In genomic region chr17:64502021-64502420, GRCh38 we compare ENCODE assay signal across 12 cellular contexts. TPM values are rescaled to one million over a fixed set of nuclear protein-coding genes. Genes with fewer than 3 reads are reported as not detected.
DNase-seq lines count a peak whose midpoint lies in the region; ATAC-seq and TF ChIP-seq lines count a peak whose summit lies in the region.
"Had no signal": no experiment of that assay in that cellular context is flagged by ENCODE, and none has a peak within 500 bp of the region (broad histone marks: within the 10 kb centered on the region; RNA-seq: fewer than 3 reads in every experiment).

No MANE protein-coding gene starts in this region.

- no peak for TF ChIP-seq CTCF in H9 (conservative IDR thresholded peaks at IDR 0.05)

- H3K9me3 Mint-ChIP-seq in CD4-positive, CD25-positive, alpha-beta regulatory T cell, result peaks cover 0 to 5% (median 0%) of the 10 kb centered on the region in 7 donors
- H3K9me3 Mint-ChIP-seq in H9, result peaks cover 3 to 4% of the 10 kb centered on the region in 2 experiments; a peak in 3 of 5 replicates
- peaks cover 0 to 5% (median 0%) of the 10 kb centered on the region in 7 donors for H3K9me3 Mint-ChIP-seq in naive B cell

- peaks cover 67% of the 10 kb centered on the region for H3K36me3 ChIP-seq in CD4-positive, CD25-positive, alpha-beta regulatory T cell (ENCODE audit: control insufficient read depth, insufficient read depth, low read length)

- no peaks in the 10 kb centered on the region for H3K27me3 ChIP-seq in CD4-positive, CD25-positive, alpha-beta regulatory T cell (ENCODE audit: control insufficient read depth, insufficient read depth, low read length)
- H3K27me3 ChIP-seq in H9 (ENCODE audit: insufficient read depth, low read length), result no peaks in the 10 kb centered on the region

- H2BK5ac ChIP-seq in H9 (ENCODE audit: insufficient read length, low read length), result no peak overlapping the region

- no peak overlapping the region for H3K14ac ChIP-seq in H9 (ENCODE audit: insufficient read depth, low read length)

- H3K4me3 Mint-ChIP-seq in CD4-positive, CD25-positive, alpha-beta regulatory T cell, result peak overlapping the region; percentile 3 to 88 (median 73)
- H3K4me3 Mint-ChIP-seq in H9, result no peak overlapping the region
- peak overlapping the region in 3 of 8 donors; percentile 8 to 100 (median 9) for H3K4me3 Mint-ChIP-seq in naive B cell

- H3K79me1 ChIP-seq in H9 (ENCODE audit: insufficient read depth, low read depth, low read length, poor library complexity, severe bottlenecking), result peaks cover 4% of the 10 kb centered on the region

- no peak for ATAC-seq in CD4-positive, CD25-positive, alpha-beta regulatory T cell (ENCODE audit: low read depth in 2 of 2)
- ATAC-seq in naive B cell (ENCODE audit: low read depth in 2 of 2), result no peak

- H4K8ac ChIP-seq in H9 (replicated peaks; ENCODE audit: insufficient read length, low read depth, low read length), result no peak overlapping the region

- H3K4me2 ChIP-seq in H9 (ENCODE audit: insufficient read depth, insufficient read length, low read length), result no peak overlapping the region

- H3K36me3 Mint-ChIP-seq in CD4-positive, CD25-positive, alpha-beta regulatory T cell, result peaks cover 77% of the 10 kb centered on the region
- H3K36me3 Mint-ChIP-seq in H9 (ENCODE audit: insufficient read depth in 1 of 3, low read depth in 3 of 3) (peaks cover 64 to 84% (median 76%) of the 10 kb centered on the region in 3 experiments), naive B cell (peaks cover 53 to 55% of the 10 kb centered on the region in 2 donors)

- WGBS in H9 (ENCODE audit: extremely low coverage, insufficient read length, low lambda C conversion rate), result no CpG with 5 or more reads among the region's 3 CpGs

- peaks cover 45% of the 10 kb centered on the region for H3K4me1 ChIP-seq in CD4-positive, CD25-positive, alpha-beta regulatory T cell (ENCODE audit: control insufficient read depth, insufficient read depth, low read length, poor library complexity, severe bottlenecking)
- no peaks in the 10 kb centered on the region for H3K4me1 ChIP-seq in H9 (ENCODE audit: insufficient read depth, low read length)

- peak overlapping the region; percentile 100 for H3K4me3 ChIP-seq in CD4-positive, CD25-positive, alpha-beta regulatory T cell (ENCODE audit: low read depth, low read length)

- H2BK15ac ChIP-seq in H9 (ENCODE audit: low read depth, low read length), result no peak overlapping the region

- peak overlapping the region; percentile 53 for H3K27ac ChIP-seq in CD4-positive, CD25-positive, alpha-beta regulatory T cell (ENCODE audit: insufficient read depth, low read length, poor library complexity, severe bottlenecking)
- H3K27ac ChIP-seq in H9 (ENCODE audit: insufficient read length, low read depth, low read length), result no peak overlapping the region

- H2AK5ac ChIP-seq in H9 (ENCODE audit: insufficient read length, low read length), result no peak overlapping the region

- peaks cover 24% of the 10 kb centered on the region for H3K27me3 Mint-ChIP-seq in CD4-positive, CD25-positive, alpha-beta regulatory T cell
- H3K27me3 Mint-ChIP-seq in H9 (ENCODE audit: low read depth), result peaks cover 10% of the 10 kb centered on the region; the same call in 1 of the 2 replicates
- no peaks in the 10 kb centered on the region for H3K27me3 Mint-ChIP-seq in naive B cell

- no peak overlapping the region for H3K56ac ChIP-seq in H9 (ENCODE audit: insufficient read length, low read depth, low read length)

- no peak overlapping the region for H3K23ac ChIP-seq in H9 (ENCODE audit: insufficient read length, low read depth, low read length)

- H3T11ph ChIP-seq in H9 (ENCODE audit: low read length), result no peak overlapping the region

- H3K27ac Mint-ChIP-seq in CD4-positive, CD25-positive, alpha-beta regulatory T cell, result peak overlapping the region; percentile 38 to 100 (median 56)
- H3K27ac Mint-ChIP-seq in H9 (peak overlapping the region in 2 of 3 experiments; percentile 65 to 81; a peak in 4 of 7 replicates), naive B cell (peak overlapping the region; percentile 30 to 100 (median 80))

- H4K5ac ChIP-seq in H9 (ENCODE audit: insufficient read length, low read depth, low read length), result no peak overlapping the region

- H2BK120ac ChIP-seq in H9 (ENCODE audit: low read depth, low read length, poor library complexity, severe bottlenecking), result no peak overlapping the region

- no peaks in the 10 kb centered on the region for H3K9me3 ChIP-seq in CD4-positive, CD25-positive, alpha-beta regulatory T cell (ENCODE audit: control insufficient read depth in 2 of 2, low read length in 2 of 2)
- no peaks in the 10 kb centered on the region for H3K9me3 ChIP-seq in H9 (ENCODE audit: control insufficient read depth, low read depth, low read length)

- H4K20me1 ChIP-seq in H9 (ENCODE audit: control insufficient read depth, insufficient read depth, insufficient read length), result no peaks in the 10 kb centered on the region

- H3K4me1 Mint-ChIP-seq in CD4-positive, CD25-positive, alpha-beta regulatory T cell, result peaks cover 29 to 85% (median 66%) of the 10 kb centered on the region in 4 donors
- H3K4me1 Mint-ChIP-seq in H9 (peaks cover 53 to 60% of the 10 kb centered on the region in 2 experiments), naive B cell (peaks cover 47 to 66% (median 47%) of the 10 kb centered on the region in 3 donors)

- DNase-seq in CD4-positive, CD25-positive, alpha-beta regulatory T cell, result peak in 1 of 3 donors; percentile 20
- no peak for DNase-seq in H9
- peak; percentile 4 for DNase-seq in astrocyte of the hippocampus (ENCODE audit: low read depth, low spot score)
- peak; percentile 5 for DNase-seq in naive B cell
- DNase-seq in hypothalamus (lab: John Stamatoyannopoulos, UW), result no peak
- DNase-seq in NCI-H524 (lab: John Stamatoyannopoulos, UW), result no peak
- no peak for DNase-seq in stimulated activated CD4-positive, alpha-beta T cell treated with anti-CD3 and anti-CD28 coated beads, Interleukin-4, amount 100 ng/mL, for 4 hours
- DNase-seq in NCI-H69 (lab: John Stamatoyannopoulos, UW), result no peak
- DNase-seq: erythroblast; KBM-7; NCI-H2107; stimulated activated CD8-positive, alpha-beta memory T cell treated with anti-CD3 and anti-CD28 coated beads, Interleukin-4, amount 100 ng/mL, for 48 hours had no signal

- H3K9ac ChIP-seq in H9 (ENCODE audit: extremely low read depth, insufficient read length, low read length), result no peak overlapping the region

- H2BK12ac ChIP-seq in H9 (ENCODE audit: insufficient read length, low read depth, low read length), result no peak overlapping the region

- no peak overlapping the region for H3K18ac ChIP-seq in H9 (ENCODE audit: insufficient read length, low read depth, low read length)

- peaks cover 15% of the 10 kb centered on the region for H3K79me2 ChIP-seq in H9 (ENCODE audit: insufficient read depth, low read length)

- H3K4ac ChIP-seq in H9 (ENCODE audit: low read depth, low read length), result no peak overlapping the region

- H4K91ac ChIP-seq in H9 (ENCODE audit: insufficient read length, low read depth, low read length), result no peak overlapping the region

- peaks cover 10% of the 10 kb centered on the region for H3K23me2 ChIP-seq in H9 (ENCODE audit: insufficient read length, low read depth, low read length, poor library complexity, severe bottlenecking)

- no peak overlapping the region for H2BK20ac ChIP-seq in H9 (ENCODE audit: low read depth, low read length, poor library complexity, severe bottlenecking)

- H2AFZ ChIP-seq in H9 (ENCODE audit: low read length), result no peak overlapping the region

RNA-seq across cellular contexts. Expression of gene DDX5, which starts 4.1 kb away (rescaled TPM):
- total RNA-seq in CD4-positive, CD25-positive, alpha-beta regulatory T cell, result 2,976 TPM
- polyA plus RNA-seq in CD4-positive, CD25-positive, alpha-beta regulatory T cell, result 1,000 to 10,000 TPM in 3 of 4 donors, 100 to 1,000 TPM in 1; 887 to 1,222 (median 1,070) TPM
- 864 and 869 TPM in 2 replicates for total RNA-seq in H9 (2021)
- polyA plus RNA-seq in naive B cell (ENCODE audit: low read depth in 6 of 6), result 1,000 to 10,000 TPM; 1,301 to 1,824 (median 1,519) TPM

RNA-seq across cellular contexts. Expression of gene CEP95, which starts 4.8 kb away (rescaled TPM):
- 173 TPM for total RNA-seq in CD4-positive, CD25-positive, alpha-beta regulatory T cell
- polyA plus RNA-seq in CD4-positive, CD25-positive, alpha-beta regulatory T cell, result 10 to 100 TPM in 3 of 4 donors, 1 to 10 TPM in 1; 9.2 to 11.6 (median 10.8) TPM
- total RNA-seq in H9 (2021), result 61.9 and 67.3 TPM in 2 replicates
- 10 to 100 TPM; 11.8 to 21.2 (median 14.7) TPM for polyA plus RNA-seq in naive B cell (ENCODE audit: low read depth in 6 of 6)

RNA-seq across cellular contexts. Expression of gene POLG2, which starts 5.2 kb away (rescaled TPM):
- 49.3 TPM for total RNA-seq in CD4-positive, CD25-positive, alpha-beta regulatory T cell
- polyA plus RNA-seq in CD4-positive, CD25-positive, alpha-beta regulatory T cell, result 10 to 100 TPM; 10.2 to 11.1 (median 10.2) TPM
- 33.0 and 35.5 TPM in 2 replicates for total RNA-seq in H9 (2021)
- 10 to 100 TPM in 3 of 6 donors, 1 to 10 TPM in 3; 8.5 to 14.1 (median 9.9) TPM for polyA plus RNA-seq in naive B cell (ENCODE audit: low read depth in 6 of 6)

RNA-seq across cellular contexts. Expression of gene MILR1, which starts 53.1 kb away (rescaled TPM):
- total RNA-seq in CD4-positive, CD25-positive, alpha-beta regulatory T cell, result 0.67 TPM
- polyA plus RNA-seq in CD4-positive, CD25-positive, alpha-beta regulatory T cell, result not detected
- total RNA-seq in H9 (2021), result not detected in 2 replicates
- 10 to 100 TPM in 3 of 6 donors, 1 to 10 TPM in 3; 5.7 to 52.7 (median 15.9) TPM for polyA plus RNA-seq in naive B cell (ENCODE audit: low read depth in 6 of 6)

Comparison
In these comparisons a context has a peak if more than half of its experiments do, and no peak if none do; other contexts are left out.
1. DNase-seq: peak in astrocyte of the hippocampus (single experiment) and naive B cell (single experiment); none in H9 (single experiment), hypothalamus (0 of 51), NCI-H524 (0 of 2), stimulated activated CD4-positive, alpha-beta T cell treated with anti-CD3 and anti-CD28 coated beads, Interleukin-4, amount 100 ng/mL, for 4 hours (0 of 2) and NCI-H69 (single experiment).
2. H3K4me3 Mint-ChIP-seq: peak in CD4-positive, CD25-positive, alpha-beta regulatory T cell (4 of 4); none in H9 (0 of 2).
3. Peak in every context shown above with its lines, with median percentiles within 50 percentile points of each other: H3K27ac Mint-ChIP-seq.